11 cellular contexts compared by ENCODE assay signal in genomic region chr21:38072489-38072888, GRCh38.
"Had no signal": no experiment of that assay in that cellular context is flagged by ENCODE, and none has a peak within 500 bp of the region (broad histone marks: within the 10 kb centered on the region; RNA-seq: fewer than 3 reads in every experiment).

No MANE protein-coding gene starts in this region.

- H3K4me2 ChIP-seq: GM23338 had no signal

- ATAC-seq: GM23338, HCT116 had no signal

- H3K27ac Mint-ChIP-seq: GM23338, H9, HFFc6 had no signal

- DNase-seq: GM23248, GOT3, H7, H9, HCEC 1CT, HFFc6 had no signal

- H2AFZ ChIP-seq: GM23248, GM23338 had no signal

- H3K36me3 ChIP-seq: HAP-1 had no signal

- FAIRE-seq: H1, H54 had no signal

- H3K4me3 ChIP-seq: GM23248, GM23338, HAP-1 had no signal

- H3K9ac ChIP-seq: GM23248 had no signal

- H3K4me3 Mint-ChIP-seq: GM23338, H9, HFFc6 had no signal

- H3K27ac ChIP-seq: GM23248 had no signal

- H3K4me1 ChIP-seq: HAP-1 had no signal
